Comparison of ENCODE assay signal across 9 cellular contexts in the genomic region with DNA sequence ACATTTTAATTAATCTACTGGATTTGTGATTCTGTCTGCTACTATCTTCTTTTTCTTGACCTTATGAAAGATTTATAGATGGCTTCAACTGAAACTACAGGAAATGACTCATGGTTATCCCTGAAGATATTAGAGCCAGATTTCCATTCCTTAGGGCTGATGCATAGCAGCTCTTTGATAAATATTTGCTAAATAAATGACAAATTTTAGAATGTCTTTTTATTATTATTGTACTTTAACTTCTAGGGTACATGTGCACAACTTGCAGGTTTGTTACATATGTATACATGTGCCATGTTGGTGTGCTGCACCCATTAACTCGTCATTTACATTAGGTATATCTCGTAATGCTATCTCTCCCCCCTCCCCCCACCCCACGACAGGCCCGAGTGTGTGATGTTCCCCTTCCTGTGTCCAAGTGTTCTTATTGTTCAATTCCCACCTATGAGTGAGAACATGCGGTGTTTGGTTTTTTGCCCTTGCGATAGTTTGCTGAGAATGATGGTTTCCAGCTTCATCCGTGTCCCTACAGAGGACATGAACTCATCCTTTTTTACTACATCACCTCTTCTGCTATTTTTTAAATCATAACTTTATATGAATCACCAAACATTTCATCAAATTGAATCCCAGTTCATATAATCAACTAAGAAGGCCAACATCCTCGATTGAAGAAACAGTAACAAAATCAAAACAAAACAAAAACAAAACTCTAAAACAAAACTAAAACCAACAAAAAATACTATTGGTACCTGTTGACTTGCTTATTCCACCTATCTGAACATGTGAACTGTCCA. TPM values are rescaled to one million over a fixed set of nuclear protein-coding genes. Genes with fewer than 3 reads are reported as not detected.
A peak's percentile ranks its signal among the peaks of the same experiment; 100 is the strongest.
DNase-seq lines count a peak whose midpoint lies in the region; ATAC-seq and TF ChIP-seq lines count a peak whose summit lies in the region.
"Not testable (repeated sequence)": the region's sequence is repeated elsewhere in the genome, so short reads cannot be mapped to it uniquely, and the experiment has no call there.
"Had no signal": no experiment of that assay in that cellular context is flagged by ENCODE, and none has a peak within 500 bp of the region (broad histone marks: within the 10 kb centered on the region; RNA-seq: fewer than 3 reads in every experiment).

No MANE protein-coding gene starts in this region.

- H2AFZ ChIP-seq in hepatocyte; osteoblast (ENCODE audit: low read length): not testable (repeated sequence)

- H4K20me1 ChIP-seq in hepatocyte (ENCODE audit: insufficient read depth, poor library complexity, severe bottlenecking); osteoblast (ENCODE audit: insufficient read depth, low read length): not testable (repeated sequence)

- H3K27ac ChIP-seq in hepatocyte: peak overlapping the region; percentile 95
- H3K27ac ChIP-seq in osteoblast (ENCODE audit: low read depth, low read length): peak overlapping the region; percentile 74
- peak overlapping the region; percentile 93 for H3K27ac ChIP-seq in vagina

- TF ChIP-seq CTCF in hepatocyte (IDR thresholded peaks at IDR 0.05; ENCODE audit: poor library complexity); osteoblast (IDR thresholded peaks at IDR 0.05; ENCODE audit: extremely low read depth, low read depth, low read length); vagina (IDR thresholded peaks at IDR 0.05): not testable (repeated sequence)

- intact Hi-C loops in vagina (cut with DNase I): loop anchor here (5.0 kb wide), 1 partner anchor 109 kb away; a partner anchor contains a TSS

- H3K79me2 ChIP-seq in hepatocyte: peaks cover 55% of the 10 kb centered on the region
- peaks cover 59% of the 10 kb centered on the region for H3K79me2 ChIP-seq in osteoblast (ENCODE audit: insufficient read depth, low read length)

- H3K36me3 ChIP-seq in hepatocyte (replicated peaks; ENCODE audit: insufficient read depth, low read depth); osteoblast (ENCODE audit: insufficient read depth, low read length); vagina: not testable (repeated sequence)

- H3K4me2 ChIP-seq in hepatocyte (peak overlapping the region; percentile 89), osteoblast (ENCODE audit: insufficient read depth, low read length) (peak overlapping the region; percentile 93)

- ATAC-seq in SK-N-SH treated with all-trans-retinoic acid at 6 μM for 48 hours: peak; percentile 23
- not testable (repeated sequence) for ATAC-seq in effector memory CD8-positive, alpha-beta T cell (replicated peaks)

- H3K27me3 ChIP-seq in hepatocyte; osteoblast (ENCODE audit: insufficient read depth, low read length); vagina: not testable (repeated sequence)

- H3K27ac Mint-ChIP-seq in IgD-negative memory B cell: peak overlapping the region; percentile 92 to 98 (median 93)
- peak overlapping the region; percentile 72 for H3K27ac Mint-ChIP-seq in activated naive CD8-positive, alpha-beta T cell
- H3K27ac Mint-ChIP-seq in effector memory CD8-positive, alpha-beta T cell: peak overlapping the region; percentile 95 to 98

- H3K4me1 Mint-ChIP-seq in IgD-negative memory B cell: peaks cover 46 to 59% (median 48%) of the 10 kb centered on the region in 3 donors
- H3K4me1 Mint-ChIP-seq in activated naive CD8-positive, alpha-beta T cell (ENCODE audit: low read depth): peaks cover 85% of the 10 kb centered on the region
- H3K4me1 Mint-ChIP-seq in effector memory CD8-positive, alpha-beta T cell (ENCODE audit: low read depth in 2 of 2): peaks cover 33 to 71% of the 10 kb centered on the region in 2 donors

- not testable (repeated sequence) for H3K9me3 ChIP-seq in hepatocyte (ENCODE audit: low read depth); osteoblast (ENCODE audit: low read depth, low read length); vagina

- H3K4me3 Mint-ChIP-seq in IgD-negative memory B cell: peak overlapping the region; percentile 93 to 100 (median 98)
- H3K4me3 Mint-ChIP-seq in activated naive CD8-positive, alpha-beta T cell: peak overlapping the region; percentile 97
- H3K4me3 Mint-ChIP-seq in effector memory CD8-positive, alpha-beta T cell: peak overlapping the region; percentile 97 to 98

- H3K27me3 Mint-ChIP-seq in IgD-negative memory B cell; activated naive CD8-positive, alpha-beta T cell; effector memory CD8-positive, alpha-beta T cell: not testable (repeated sequence)

- 81% methylated on average over 8 of the region's 8 CpGs for WGBS in hepatocyte (ENCODE audit: low lambda C conversion rate, missing lambda C conversion rate)

- not testable (repeated sequence) for H3K36me3 Mint-ChIP-seq in IgD-negative memory B cell
- H3K36me3 Mint-ChIP-seq in activated naive CD8-positive, alpha-beta T cell: peaks cover 19% of the 10 kb centered on the region
- H3K36me3 Mint-ChIP-seq in effector memory CD8-positive, alpha-beta T cell (ENCODE audit: insufficient read depth): peaks cover 30% of the 10 kb centered on the region

- H3K4me3 ChIP-seq in hepatocyte, vagina: not testable (repeated sequence)
- peak overlapping the region; percentile 75 for H3K4me3 ChIP-seq in osteoblast (ENCODE audit: insufficient read depth, low read length)

- not testable (repeated sequence) for H3K9me2 ChIP-seq in hepatocyte (replicated peaks; ENCODE audit: insufficient read depth)

- DNase-seq in DMS79 treated with DMSO at 0.1 percent for 48 hours (lab: John Stamatoyannopoulos, UW) (peak; percentile 1), osteoblast (ENCODE audit: insufficient read length, low spot score, missing footprints) (peak; percentile 82)
- DNase-seq in effector memory CD8-positive, alpha-beta T cell; hepatocyte (ENCODE audit: low spot score); vagina (ENCODE audit: extremely low spot score in 2 of 2): not testable (repeated sequence)

- TF ChIP-seq POLR2A in vagina (IDR thresholded peaks at IDR 0.05): not testable (repeated sequence)

- H3K4me1 ChIP-seq in hepatocyte (ENCODE audit: insufficient read depth): not testable (repeated sequence)
- H3K4me1 ChIP-seq in osteoblast (ENCODE audit: insufficient read depth, low read length) (peaks cover 33% of the 10 kb centered on the region), vagina (peaks cover 34% of the 10 kb centered on the region)

- not testable (repeated sequence) for H3K9me3 Mint-ChIP-seq in IgD-negative memory B cell; activated naive CD8-positive, alpha-beta T cell (ENCODE audit: low read depth); effector memory CD8-positive, alpha-beta T cell

TF ChIP-seq in SK-N-SH treated with all-trans-retinoic acid at 6 μM for 48 hours, 23 proteins besides CTCF, POLR2A, EP300 and RAD21:
- TF ChIP-seq TOX (CRISPR knock-in tag; IDR thresholded peaks at IDR 0.05; ENCODE audit: borderline replicate concordance): peak; percentile 83; the same call in 1 of the 2 replicates
- TF ChIP-seq, protein P1, sequence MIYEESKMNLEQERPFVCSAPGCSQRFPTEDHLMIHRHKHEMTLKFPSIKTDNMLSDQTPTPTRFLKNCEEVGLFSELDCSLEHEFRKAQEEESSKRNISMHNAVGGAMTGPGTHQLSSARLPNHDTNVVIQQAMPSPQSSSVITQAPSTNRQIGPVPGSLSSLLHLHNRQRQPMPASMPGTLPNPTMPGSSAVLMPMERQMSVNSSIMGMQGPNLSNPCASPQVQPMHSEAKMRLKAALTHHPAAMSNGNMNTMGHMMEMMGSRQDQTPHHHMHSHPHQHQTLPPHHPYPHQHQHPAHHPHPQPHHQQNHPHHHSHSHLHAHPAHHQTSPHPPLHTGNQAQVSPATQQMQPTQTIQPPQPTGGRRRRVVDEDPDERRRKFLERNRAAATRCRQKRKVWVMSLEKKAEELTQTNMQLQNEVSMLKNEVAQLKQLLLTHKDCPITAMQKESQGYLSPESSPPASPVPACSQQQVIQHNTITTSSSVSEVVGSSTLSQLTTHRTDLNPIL (CRISPR knock-in tag; IDR thresholded peaks at IDR 0.05; ENCODE audit: low read depth): peak; percentile 89
- TF ChIP-seq ZC3H10 (CRISPR knock-in tag; IDR thresholded peaks at IDR 0.05): peak; percentile 83
- TF ChIP-seq, protein P2, sequence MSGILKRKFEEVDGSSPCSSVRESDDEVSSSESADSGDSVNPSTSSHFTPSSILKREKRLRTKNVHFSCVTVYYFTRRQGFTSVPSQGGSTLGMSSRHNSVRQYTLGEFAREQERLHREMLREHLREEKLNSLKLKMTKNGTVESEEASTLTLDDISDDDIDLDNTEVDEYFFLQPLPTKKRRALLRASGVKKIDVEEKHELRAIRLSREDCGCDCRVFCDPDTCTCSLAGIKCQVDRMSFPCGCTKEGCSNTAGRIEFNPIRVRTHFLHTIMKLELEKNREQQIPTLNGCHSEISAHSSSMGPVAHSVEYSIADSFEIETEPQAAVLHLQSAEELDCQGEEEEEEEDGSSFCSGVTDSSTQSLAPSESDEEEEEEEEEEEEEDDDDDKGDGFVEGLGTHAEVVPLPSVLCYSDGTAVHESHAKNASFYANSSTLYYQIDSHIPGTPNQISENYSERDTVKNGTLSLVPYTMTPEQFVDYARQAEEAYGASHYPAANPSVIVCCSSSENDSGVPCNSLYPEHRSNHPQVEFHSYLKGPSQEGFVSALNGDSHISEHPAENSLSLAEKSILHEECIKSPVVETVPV (CRISPR knock-in tag; IDR thresholded peaks at IDR 0.05): peak; percentile 71; the same call in 1 of the 2 replicates
- peak; percentile 91 for TF ChIP-seq ISL1 (CRISPR knock-in tag; IDR thresholded peaks at IDR 0.05)
TF ChIP-seq in SK-N-SH treated with all-trans-retinoic acid at 6 μM for 48 hours: peak in this region for 5; not testable (repeated sequence) for 18.

RNA-seq across cellular contexts. Expression of a gene that starts 2.8 kb away (rescaled TPM):
- polyA plus RNA-seq in IgD-negative memory B cell: 19.0 TPM
- 14.8 and 20.0 TPM in 2 replicates for total RNA-seq in hepatocyte
- polyA plus RNA-seq in hepatocyte: 4.5 and 5.2 TPM in 2 replicates
- total RNA-seq in osteoblast: 10.3 and 11.6 TPM in 2 replicates
- total RNA-seq in vagina: 15.7 TPM

RNA-seq across cellular contexts. Expression of a gene that starts 31.2 kb away (rescaled TPM):
- polyA plus RNA-seq in IgD-negative memory B cell (not detected), hepatocyte (2.3 and 2.7 TPM in 2 replicates)
- total RNA-seq in hepatocyte (2.1 and 4.2 TPM in 2 replicates), osteoblast (under 0.01 TPM in 2 replicates), vagina (4.4 TPM)
- total RNA-seq: left lobe of liver had no signal
